ENCODE assay signal across 8 cellular contexts in the genomic region with DNA sequence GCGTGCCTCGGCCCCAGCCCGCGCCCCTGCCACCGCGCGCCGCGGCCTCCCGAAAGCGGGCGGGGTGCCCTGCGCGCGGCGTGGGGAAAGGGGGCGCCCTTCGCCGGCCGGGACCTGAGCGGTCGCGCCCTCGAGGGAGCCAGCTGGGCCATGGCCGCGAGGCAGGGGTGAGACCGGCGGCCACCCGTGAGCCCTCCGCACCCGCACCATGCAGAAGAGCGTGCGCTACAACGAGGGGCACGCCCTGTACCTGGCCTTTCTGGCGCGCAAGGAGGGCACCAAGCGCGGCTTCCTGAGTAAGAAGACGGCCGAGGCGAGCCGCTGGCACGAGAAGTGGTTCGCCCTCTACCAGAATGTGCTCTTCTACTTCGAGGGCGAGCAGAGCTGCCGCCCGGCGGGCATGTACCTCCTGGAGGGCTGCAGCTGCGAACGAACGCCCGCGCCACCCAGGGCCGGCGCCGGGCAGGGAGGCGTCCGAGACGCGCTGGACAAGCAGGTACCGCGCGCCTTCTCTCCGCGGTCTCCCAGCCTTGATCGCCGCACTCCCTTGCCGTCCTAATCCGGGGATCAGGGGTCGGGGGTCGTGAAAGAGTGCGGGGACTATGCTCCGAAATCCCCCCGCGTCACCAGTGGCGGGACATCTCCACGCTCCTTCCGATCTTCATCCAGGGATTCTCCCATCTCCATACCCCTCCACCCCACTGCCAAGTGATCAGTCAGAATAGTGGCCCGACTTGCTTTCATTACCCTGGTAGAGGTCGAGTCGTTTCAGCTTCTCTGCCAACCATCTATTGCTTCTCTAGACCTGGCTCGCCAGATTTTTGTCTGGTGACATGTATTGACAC. TPM values are rescaled to one million over a fixed set of nuclear protein-coding genes. Genes with fewer than 3 reads are reported as not detected.
DNase-seq lines count a peak whose midpoint lies in the region; ATAC-seq and TF ChIP-seq lines count a peak whose summit lies in the region.

No MANE protein-coding gene starts in this region.

- peaks cover 37% of the 10 kb centered on the region for H3K4me1 ChIP-seq in iPS-15b (ENCODE audit: control insufficient read depth, insufficient read depth, low read length)
- H3K4me1 ChIP-seq in gastrocnemius medialis: no peaks in the 10 kb centered on the region

- ATAC-seq in gastrocnemius medialis: peak; percentile 17 to 39
- no peak for ATAC-seq in HG03342 (IDR thresholded peaks at IDR 0.05; ENCODE audit: unreplicated experiment)
- no peak for ATAC-seq in GM18519 (IDR thresholded peaks at IDR 0.05; ENCODE audit: low FRiP score, unreplicated experiment)

- in situ Hi-C loops in gastrocnemius medialis (cut with MboI; ENCODE audit: low sequenced_read_pairs in 4 of 4): no loop called here

- H3K36me3 ChIP-seq in iPS-15b (ENCODE audit: control insufficient read depth, insufficient read depth, low read length) (no peaks in the 10 kb centered on the region), gastrocnemius medialis (no peaks in the 10 kb centered on the region)

- H3K27me3 ChIP-seq in iPS-15b (ENCODE audit: control insufficient read depth, insufficient read depth, low read length) (peaks cover 40% of the 10 kb centered on the region), gastrocnemius medialis (peaks cover 25 to 40% (median 27%) of the 10 kb centered on the region in 3 donors)

- no peak overlapping the region for H3K9ac ChIP-seq in iPS-15b (ENCODE audit: low read depth, low read length)

- TF ChIP-seq CTCF in gastrocnemius medialis (IDR thresholded peaks at IDR 0.05 in 4 of 5, conservative IDR thresholded peaks at IDR 0.05 in 1 of 5): no peak

- peak overlapping the region; percentile 56 to 78 (median 72) for H3K27ac ChIP-seq in gastrocnemius medialis

- H3K4me3 ChIP-seq in iPS-15b (ENCODE audit: low read depth, low read length): peak overlapping the region; percentile 77
- H3K4me3 ChIP-seq in gastrocnemius medialis: peak overlapping the region; percentile 46 to 58 (median 48)

- intact Hi-C loops in gastrocnemius medialis (cut with DNase I; ENCODE audit: low total_unique reads): no loop called here

- peak in 1 of 2 donors; percentile 18 for TF ChIP-seq POLR2A in gastrocnemius medialis (IDR thresholded peaks at IDR 0.05)

- DNase-seq in DMS 273 (lab: John Stamatoyannopoulos, UW; ENCODE audit: unreplicated experiment) (peak; percentile 64), T-helper 1 cell (peak; percentile 19 to 53 (median 36)), anterior cingulate cortex (lab: John Stamatoyannopoulos, UW) (peak in 32 of 58 donors; percentile 7 to 74 (median 50)), gastrocnemius medialis (no peak), NCI-H2107 (lab: John Stamatoyannopoulos, UW) (no peak)

- H3K9me3 ChIP-seq in iPS-15b (ENCODE audit: control insufficient read depth, insufficient read depth, low read length) (no peaks in the 10 kb centered on the region), gastrocnemius medialis (no peaks in the 10 kb centered on the region)

RNA-seq across cellular contexts. Expression of a gene that starts 0.6 kb away (rescaled TPM):
- total RNA-seq in gastrocnemius medialis: 1 to 10 TPM; 3.6 to 6.3 (median 4.8) TPM

Comparison
In these comparisons a context has a peak if more than half of its experiments do, and no peak if none do; other contexts are left out.
1. DNase-seq: peak in DMS 273 (single experiment), T-helper 1 cell (5 of 5) and anterior cingulate cortex (32 of 58); none in gastrocnemius medialis (0 of 2) and NCI-H2107 (single experiment).
2. ATAC-seq: peak in gastrocnemius medialis (2 of 2); none in HG03342 (single experiment) and GM18519 (single experiment).